Comparison of ENCODE assay signal across 9 cellular contexts in the genomic region with DNA sequence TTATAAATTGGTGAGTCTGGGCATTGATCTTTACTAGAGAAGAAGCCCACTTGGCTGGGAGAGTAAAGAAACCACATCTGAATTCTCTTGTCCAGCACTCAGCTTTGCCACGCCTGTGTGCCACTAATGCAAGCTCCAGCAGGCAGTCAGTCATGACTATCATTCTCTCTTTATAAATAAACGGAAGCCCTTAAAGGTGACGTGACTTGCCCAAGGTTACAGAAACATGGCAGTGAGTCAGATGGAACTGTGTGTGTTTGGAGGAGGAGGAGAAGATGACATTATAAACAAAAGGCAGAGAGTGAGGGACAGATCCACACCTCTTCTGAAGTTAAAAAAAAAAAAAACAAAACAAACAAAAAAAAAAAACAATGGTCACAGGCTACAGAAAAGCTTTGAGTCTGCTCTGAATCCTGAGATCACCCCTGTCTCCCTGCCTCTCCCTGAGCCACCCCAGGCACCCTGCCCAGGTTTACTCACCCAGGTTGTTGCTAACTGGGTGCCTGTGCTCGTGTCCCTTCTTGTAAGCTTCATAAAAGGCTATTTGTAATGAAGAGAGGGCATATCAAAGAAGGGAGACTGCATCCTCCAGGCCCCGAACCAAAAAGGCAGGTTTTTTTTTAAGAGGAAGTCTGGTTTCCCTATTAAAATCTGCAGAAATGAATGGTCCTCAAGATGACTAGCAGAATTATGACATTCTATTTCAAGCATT.
DNase-seq lines count a peak whose midpoint lies in the region; ATAC-seq and TF ChIP-seq lines count a peak whose summit lies in the region.
"Had no signal": no experiment of that assay in that cellular context is flagged by ENCODE, and none has a peak within 500 bp of the region (broad histone marks: within the 10 kb centered on the region; RNA-seq: fewer than 3 reads in every experiment).

No MANE protein-coding gene starts in this region.

- ATAC-seq in right cardiac atrium = peak; percentile 36 to 72

- H3K36me3 ChIP-seq in adrenal gland (replicated peaks in 1 of 2) = no peaks in the 10 kb centered on the region
- H3K36me3 ChIP-seq in subcutaneous abdominal adipose tissue (ENCODE audit: control insufficient read depth in 5 of 5, insufficient read depth in 5 of 5, low read length in 5 of 5) = no peaks in the 10 kb centered on the region
- no peaks in the 10 kb centered on the region for H3K36me3 ChIP-seq in SJCRH30
- no peaks in the 10 kb centered on the region for H3K36me3 ChIP-seq in tibial nerve

- no peak for TF ChIP-seq EP300 in tibial nerve (IDR thresholded peaks at IDR 0.05)

- DNase-seq in HK-2 (ENCODE audit: unreplicated experiment) = peak; percentile 70
- peak; percentile 47 to 79 (median 72) for DNase-seq in adrenal gland
- peak in 1 of 3 donors; percentile 55 for DNase-seq in right cardiac atrium
- no peak for DNase-seq in SJCRH30
- no peak for DNase-seq in NK-92 (lab: John Stamatoyannopoulos, UW; ENCODE audit: unreplicated experiment)
- DNase-seq in tibial nerve (ENCODE audit: low spot score in 2 of 2) = no peak
- DNase-seq: cortex of kidney, NCI-H1105 treated with DMSO at 0.1 percent for 48 hours had no signal

- H3K4me3 ChIP-seq in adrenal gland (no peak overlapping the region), right cardiac atrium (ENCODE audit: low read length) (no peak overlapping the region), subcutaneous abdominal adipose tissue (ENCODE audit: low read depth in 1 of 5, low read length in 5 of 5) (no peak overlapping the region), SJCRH30 (no peak overlapping the region), tibial nerve (no peak overlapping the region)

- H3K9me3 ChIP-seq in adrenal gland (replicated peaks in 1 of 3) (no peaks in the 10 kb centered on the region), right cardiac atrium (ENCODE audit: control insufficient read depth, low read length) (no peaks in the 10 kb centered on the region), subcutaneous abdominal adipose tissue (ENCODE audit: control insufficient read depth in 5 of 5, low read length in 5 of 5) (no peaks in the 10 kb centered on the region), SJCRH30 (replicated peaks) (0 out of 2 replicates have a peak, but pooled peaks cover 2% of the 10 kb centered on the region), tibial nerve (no peaks in the 10 kb centered on the region)

- H3K27me3 ChIP-seq in adrenal gland (no peaks in the 10 kb centered on the region), right cardiac atrium (ENCODE audit: control insufficient read depth, insufficient read depth) (no peaks in the 10 kb centered on the region), subcutaneous abdominal adipose tissue (ENCODE audit: control insufficient read depth in 5 of 5, insufficient read depth in 4 of 5, low read length in 5 of 5) (no peaks in the 10 kb centered on the region), SJCRH30 (no peaks in the 10 kb centered on the region), tibial nerve (no peaks in the 10 kb centered on the region)

- TF ChIP-seq CTCF in adrenal gland (IDR thresholded peaks at IDR 0.05) (no peak), tibial nerve (IDR thresholded peaks at IDR 0.05) (no peak)

- H3K4me1 ChIP-seq in adrenal gland (replicated peaks in 1 of 2) (peaks cover 17 to 43% of the 10 kb centered on the region in 2 donors), right cardiac atrium (ENCODE audit: control insufficient read depth, insufficient read depth, low read length) (peaks cover 12% of the 10 kb centered on the region), subcutaneous abdominal adipose tissue (ENCODE audit: control insufficient read depth in 5 of 5, insufficient read depth in 5 of 5, low read length in 5 of 5) (peaks cover 8 to 44% (median 41%) of the 10 kb centered on the region in 5 donors), SJCRH30 (peaks cover 52% of the 10 kb centered on the region), tibial nerve (peaks cover 0 to 52% (median 18%) of the 10 kb centered on the region in 4 donors)

- TF ChIP-seq POLR2A in adrenal gland (IDR thresholded peaks at IDR 0.05) = peak in 1 of 2 donors; percentile 62
- no peak for TF ChIP-seq POLR2A in tibial nerve (IDR thresholded peaks at IDR 0.05)

- intact Hi-C loops in adrenal gland (cut with DNase I) (no loop called here), right cardiac atrium (cut with DNase I) (loop anchor here in 1 of 4 donors (10.0 kb wide), 1 partner anchor 125 kb away; no protein-coding TSS in a partner anchor)

- H3K27ac ChIP-seq in adrenal gland (peak overlapping the region; percentile 3 to 82 (median 26)), right cardiac atrium (ENCODE audit: low read length) (peak overlapping the region; percentile 59), subcutaneous abdominal adipose tissue (ENCODE audit: low read depth, low read length) (peak overlapping the region; percentile 14), SJCRH30 (no peak overlapping the region; the same call in 1 of the 2 replicates), tibial nerve (peak overlapping the region in 2 of 4 donors; percentile 70 to 85)

- WGBS in adrenal gland, 4 donors = 24 to 30% (median 28%) methylated on average over 5 of the region's 5 CpGs
- WGBS in right cardiac atrium = 41% methylated on average over 5 of the region's 5 CpGs
- WGBS in tibial nerve, 2 donors = 48 to 55% methylated on average over 5 of the region's 5 CpGs

- H3K9ac ChIP-seq in subcutaneous abdominal adipose tissue (ENCODE audit: low read length in 5 of 5) = peak overlapping the region in 1 of 5 donors; percentile 16

Comparison
In these comparisons a context has a peak if more than half of its experiments do, and no peak if none do; other contexts are left out.
1. DNase-seq: peak in HK-2 (single experiment) and adrenal gland (7 of 7); none in SJCRH30 (0 of 2), NK-92 (single experiment) and tibial nerve (0 of 2).